ENCODE assay signal across 30 cellular contexts in genomic region chr18:55031979-55032378, GRCh38.
DNase-seq lines count a peak whose midpoint lies in the region; ATAC-seq, FAIRE-seq and TF ChIP-seq lines count a peak whose summit lies in the region.
"Had no signal": no experiment of that assay in that cellular context is flagged by ENCODE, and none has a peak within 500 bp of the region (broad histone marks: within the 10 kb centered on the region; RNA-seq: fewer than 3 reads in every experiment).

No MANE protein-coding gene starts in this region.

- no peak for TF ChIP-seq POLR2A in GM12878 (IDR thresholded peaks at IDR 0.05; ENCODE audit: low read depth, low read length)

- no peak overlapping the region for H2BK120ac ChIP-seq in mesenchymal stem cell (ENCODE audit: low read depth, low read length)

- H2AFZ ChIP-seq in GM12878 (ENCODE audit: control insufficient read depth, low read depth, low read length) (no peak overlapping the region; the same call in 1 of the 2 replicates), mesenchymal stem cell (ENCODE audit: low read depth, low read length) (no peak overlapping the region), mammary epithelial cell (ENCODE audit: low read depth, low read length) (no peak overlapping the region)

- DNase-seq in Calu3 (peak; percentile 45), GM12878 (ENCODE audit: low read depth, low spot score) (no peak), mesenchymal stem cell (peak; percentile 17), mammary epithelial cell (no peak), urothelium cell line (ENCODE audit: low spot score) (no peak)
- no peak for DNase-seq in activated naive CD4-positive, alpha-beta T cell treated with anti-CD3 and anti-CD28 coated beads for 36 hours
- DNase-seq: activated CD4-positive, alpha-beta T cell treated with anti-CD3 and anti-CD28 coated beads, Interleukin-2, amount 50 U/mL, for 48 hours; activated CD8-positive, alpha-beta memory T cell treated with anti-CD3 and anti-CD28 coated beads, Interleukin-2, amount 50 U/mL, for 48 hours; amygdala; CD4-positive, CD25-positive, alpha-beta regulatory T cell; colonic mucosa; effector memory CD8-positive, alpha-beta T cell; foreskin fibroblast; heart left ventricle; kidney glomerular epithelial cell; NCI-H1694; NCI-H524 treated with DMSO at 0.1 percent for 48 hours; nucleus accumbens; RPMI8226; stimulated activated naive CD8-positive, alpha-beta T cell treated with anti-CD3 and anti-CD28 coated beads, Interleukin-15, Interleukin-2, amounts not matched to agents 100 U/mL and 50 U/mL, for 24 hours had no signal

- TF ChIP-seq RAD21 in GM12878 (IDR thresholded peaks at IDR 0.05; ENCODE audit: insufficient read depth, low read depth, low read length): no peak

- H3K79me2 ChIP-seq in GM12878 (ENCODE audit: control insufficient read depth, insufficient read depth, low read length) (no peaks in the 10 kb centered on the region), mammary epithelial cell (ENCODE audit: insufficient read depth, low read length) (no peaks in the 10 kb centered on the region)

- RAD21 ChIA-PET in GM12878 (lab: Charles Lee; ENCODE audit: unreplicated experiment): interaction anchor here (0.7 kb wide), 1 partner anchor 61 kb away, joined by 3 read pairs; no protein-coding TSS in a partner anchor

- H2BK5ac ChIP-seq in mesenchymal stem cell (ENCODE audit: low read depth, low read length, poor library complexity, severe bottlenecking): no peak overlapping the region

- no peak overlapping the region for H2BK15ac ChIP-seq in mesenchymal stem cell (ENCODE audit: low read depth, poor library complexity, severe bottlenecking)

- peak overlapping the region; percentile 82 for H3K27ac Mint-ChIP-seq in Calu3 (ENCODE audit: unreplicated experiment)
- no peak overlapping the region for H3K27ac Mint-ChIP-seq in activated naive CD4-positive, alpha-beta T cell treated with anti-CD3 and anti-CD28 coated beads for 36 hours
- H3K27ac Mint-ChIP-seq: activated naive CD4-positive, alpha-beta T cell treated with anti-CD3 and anti-CD28 coated beads, Interleukin-2, amount 50 U/mL, for 24 hours; activated T-helper 17 cell treated with anti-CD3 and anti-CD28 coated beads, Interleukin-2, amount 50 U/mL, for 72 hours; CD4-positive, CD25-positive, alpha-beta regulatory T cell; effector memory CD8-positive, alpha-beta T cell had no signal

- no peak for TF ChIP-seq EP300 in GM12878 (IDR thresholded peaks at IDR 0.05; ENCODE audit: borderline replicate concordance in 1 of 2, control insufficient read depth in 1 of 2, low read depth in 2 of 2, low read length in 2 of 2)

- H3K4me1 Mint-ChIP-seq in Calu3 (ENCODE audit: low read depth, unreplicated experiment): peaks cover 13% of the 10 kb centered on the region
- no peaks in the 10 kb centered on the region for H3K4me1 Mint-ChIP-seq in activated naive CD4-positive, alpha-beta T cell treated with anti-CD3 and anti-CD28 coated beads for 36 hours (ENCODE audit: low read depth)
- H3K4me1 Mint-ChIP-seq: activated naive CD4-positive, alpha-beta T cell treated with anti-CD3 and anti-CD28 coated beads, Interleukin-2, amount 50 U/mL, for 24 hours; activated T-helper 17 cell treated with anti-CD3 and anti-CD28 coated beads, Interleukin-2, amount 50 U/mL, for 72 hours; CD4-positive, CD25-positive, alpha-beta regulatory T cell had no signal

- H3K27me3 ChIP-seq in GM12878 (replicated peaks in 1 of 2; ENCODE audit: control insufficient read depth in 2 of 2, insufficient read depth in 2 of 2, low read length in 1 of 2) (no peaks in the 10 kb centered on the region; a peak in 1 of 4 replicates), mesenchymal stem cell (ENCODE audit: control insufficient read depth in 1 of 2, insufficient read depth in 1 of 2, low read length in 2 of 2) (peaks cover 0 to 3% of the 10 kb centered on the region in 2 experiments), mammary epithelial cell (ENCODE audit: insufficient read depth, low read length) (peaks cover 3% of the 10 kb centered on the region)
- H3K27me3 ChIP-seq: cardiac muscle cell, colonic mucosa, heart left ventricle had no signal

- BruUV-seq in Calu3 (replicated peaks; lab: Mats Ljungman, UMichigan) (no TSS peak), GM12878 (replicated peaks; lab: Mats Ljungman, UMichigan) (no TSS peak), mammary epithelial cell (replicated peaks; lab: Mats Ljungman, UMichigan) (no TSS peak)

- no peak overlapping the region for H4K91ac ChIP-seq in mesenchymal stem cell (ENCODE audit: low read length)

- H3K36me3 Mint-ChIP-seq in Calu3 (ENCODE audit: insufficient read depth, unreplicated experiment): peaks cover 5% of the 10 kb centered on the region
- H3K36me3 Mint-ChIP-seq in activated naive CD4-positive, alpha-beta T cell treated with anti-CD3 and anti-CD28 coated beads for 36 hours (ENCODE audit: low read depth): no peaks in the 10 kb centered on the region
- H3K36me3 Mint-ChIP-seq: activated naive CD4-positive, alpha-beta T cell treated with anti-CD3 and anti-CD28 coated beads, Interleukin-2, amount 50 U/mL, for 24 hours; CD4-positive, CD25-positive, alpha-beta regulatory T cell had no signal

- H3K23ac ChIP-seq in mesenchymal stem cell (ENCODE audit: low read length in 2 of 2): no peak overlapping the region

- H3K14ac ChIP-seq in mesenchymal stem cell (ENCODE audit: low read length in 2 of 2): no peak overlapping the region

- intact Hi-C loops in Calu3 (cut with micrococcal nuclease; ENCODE audit: unreplicated experiment) (no loop called here), GM12878 (cut with micrococcal nuclease; ENCODE audit: unreplicated experiment) (no loop called here), mammary epithelial cell (cut with micrococcal nuclease) (no loop called here)
- intact Hi-C loops in activated naive CD4-positive, alpha-beta T cell treated with anti-CD3 and anti-CD28 coated beads for 36 hours (cut with micrococcal nuclease): no loop called here

- CTCF ChIA-PET in Calu3 (lab: Charles Lee) (interaction anchor here (0.6 kb wide), 1 partner anchor 69 kb away, joined by 4 read pairs; no protein-coding TSS in a partner anchor), GM12878 (lab: Yijun Ruan, JAX) (interaction anchor here (0.5 to 1.2 kb wide), 3 partner anchors 23 to 61 kb away, joined by 3 to 5 read pairs (median 4); no protein-coding TSS in a partner anchor), mammary epithelial cell (lab: Charles Lee; ENCODE audit: low non-redundant PET) (no interaction called here)
- CTCF ChIA-PET in activated naive CD4-positive, alpha-beta T cell treated with anti-CD3 and anti-CD28 coated beads for 36 hours (lab: Charles Lee): no interaction called here

- H3K36me3 ChIP-seq in GM12878 (ENCODE audit: control insufficient read depth in 2 of 2, insufficient read depth in 2 of 2, low read length in 1 of 2) (no peaks in the 10 kb centered on the region), mesenchymal stem cell (ENCODE audit: control insufficient read depth in 1 of 2, insufficient read depth in 2 of 2, low read depth in 1 of 2, low read length in 2 of 2) (no peaks in the 10 kb centered on the region), mammary epithelial cell (ENCODE audit: insufficient read depth, low read length) (no peaks in the 10 kb centered on the region)
- H3K36me3 ChIP-seq: cardiac muscle cell, colonic mucosa, heart left ventricle, SJSA1, thoracic aorta had no signal

- TF ChIP-seq CTCF in Calu3 (IDR thresholded peaks at IDR 0.05; ENCODE audit: unreplicated experiment) (no peak), GM12878 (IDR thresholded peaks at IDR 0.05 in 2 of 3, conservative IDR thresholded peaks at IDR 0.05 in 1 of 3; ENCODE audit: control insufficient read depth in 2 of 3, extremely low read depth in 1 of 3, insufficient read depth in 1 of 3, low read depth in 3 of 3, low read length in 3 of 3) (no peak), mammary epithelial cell (conservative IDR thresholded peaks at IDR 0.05 in 1 of 2, IDR thresholded peaks at IDR 0.05 in 1 of 2; ENCODE audit: extremely low read depth in 1 of 2, insufficient read depth in 1 of 2, low read depth in 1 of 2, low read length in 2 of 2) (no peak)

- no peak overlapping the region for H3K4ac ChIP-seq in mesenchymal stem cell (ENCODE audit: low read depth in 1 of 2, low read length in 2 of 2)

- H3K4me1 ChIP-seq in GM12878 (ENCODE audit: control insufficient read depth, insufficient read depth, low read length) (no peaks in the 10 kb centered on the region; the same call in 1 of the 2 replicates), mesenchymal stem cell (ENCODE audit: control insufficient read depth, insufficient read depth, low read depth, low read length) (no peaks in the 10 kb centered on the region), mammary epithelial cell (ENCODE audit: insufficient read depth, low read length) (no peaks in the 10 kb centered on the region)
- H3K4me1 ChIP-seq: colonic mucosa, heart left ventricle, SJSA1 had no signal

- H3K27ac ChIP-seq in GM12878 (ENCODE audit: control insufficient read depth, insufficient read depth) (no peak overlapping the region), mesenchymal stem cell (ENCODE audit: low read length, poor library complexity, severe bottlenecking) (no peak overlapping the region), mammary epithelial cell (ENCODE audit: insufficient read depth, low read depth, low read length) (no peak overlapping the region)
- H3K27ac ChIP-seq: cardiac muscle cell, colonic mucosa, heart left ventricle, SJSA1, thoracic aorta had no signal

- no peak overlapping the region for H2BK12ac ChIP-seq in mesenchymal stem cell (ENCODE audit: low read length in 2 of 2)

- peak; percentile 57 for ATAC-seq in HG03025 (IDR thresholded peaks at IDR 0.05; ENCODE audit: low FRiP score, unreplicated experiment)
- peak; percentile 65 for ATAC-seq in GM12878
- ATAC-seq in HG03139 (IDR thresholded peaks at IDR 0.05; ENCODE audit: unreplicated experiment): no peak
- ATAC-seq: activated T-helper 17 cell treated with anti-CD3 and anti-CD28 coated beads, Interleukin-2, amount 50 U/mL, for 72 hours; effector memory CD8-positive, alpha-beta T cell; esophagus mucosa; heart left ventricle; stimulated activated naive CD8-positive, alpha-beta T cell treated with anti-CD3 and anti-CD28 coated beads, Interleukin-15, Interleukin-2, amounts not matched to agents 100 U/mL and 50 U/mL, for 24 hours had no signal

- no peak overlapping the region for H4K8ac ChIP-seq in mesenchymal stem cell (ENCODE audit: low read length)

- H3K4me3 Mint-ChIP-seq in Calu3 (ENCODE audit: low read depth, unreplicated experiment): peak overlapping the region; percentile 38
- H3K4me3 Mint-ChIP-seq in activated naive CD4-positive, alpha-beta T cell treated with anti-CD3 and anti-CD28 coated beads for 36 hours: no peak overlapping the region
- H3K4me3 Mint-ChIP-seq: activated naive CD4-positive, alpha-beta T cell treated with anti-CD3 and anti-CD28 coated beads, Interleukin-2, amount 50 U/mL, for 24 hours; activated T-helper 17 cell treated with anti-CD3 and anti-CD28 coated beads, Interleukin-2, amount 50 U/mL, for 72 hours; CD4-positive, CD25-positive, alpha-beta regulatory T cell; effector memory CD8-positive, alpha-beta T cell had no signal

- H3K4me3 ChIP-seq in GM12878: no peak overlapping the region
- no peak overlapping the region for H3K4me3 ChIP-seq in mesenchymal stem cell (ENCODE audit: insufficient read depth in 1 of 2, low read depth in 1 of 2, low read length in 2 of 2)
- no peak overlapping the region for H3K4me3 ChIP-seq in mammary epithelial cell (replicated peaks in 1 of 3; ENCODE audit: insufficient read depth in 1 of 3, low read depth in 2 of 3, low read length in 3 of 3)
- H3K4me3 ChIP-seq: cardiac muscle cell, colonic mucosa, heart left ventricle, SJSA1, thoracic aorta had no signal

- in situ Hi-C loops in GM12878 (cut with MboI) (no loop called here), mammary epithelial cell (cut with MboI; ENCODE audit: low sequenced_read_pairs in 2 of 2) (no loop called here)

- H3K9ac ChIP-seq in GM12878 (ENCODE audit: control insufficient read depth, insufficient read depth, low read length) (no peak overlapping the region), mesenchymal stem cell (ENCODE audit: low read length) (no peak overlapping the region), mammary epithelial cell (ENCODE audit: insufficient read depth, low read length) (no peak overlapping the region)

- no peak overlapping the region for H3K4me2 ChIP-seq in GM12878 (ENCODE audit: control insufficient read depth, insufficient read depth)
- H3K4me2 ChIP-seq in mesenchymal stem cell (ENCODE audit: low read length, poor library complexity, severe bottlenecking): no peak overlapping the region
- no peak overlapping the region for H3K4me2 ChIP-seq in mammary epithelial cell (ENCODE audit: insufficient read depth, low read depth, low read length)

- POLR2A ChIA-PET in GM12878 (lab: Charles Lee): no interaction called here

- no peaks in the 10 kb centered on the region for H3K9me3 ChIP-seq in GM12878 (replicated peaks; ENCODE audit: control insufficient read depth, insufficient read depth, low read length)
- no peaks in the 10 kb centered on the region for H3K9me3 ChIP-seq in mesenchymal stem cell (ENCODE audit: control insufficient read depth, low read length)
- H3K9me3 ChIP-seq in mammary epithelial cell (replicated peaks; ENCODE audit: insufficient read depth, low read length): no peaks in the 10 kb centered on the region
- H3K9me3 ChIP-seq: colonic mucosa, heart left ventricle, SJSA1, thoracic aorta had no signal

- H3K18ac ChIP-seq in mesenchymal stem cell (ENCODE audit: low read depth in 1 of 2, low read length in 2 of 2): no peak overlapping the region

- no peaks in the 10 kb centered on the region for H3K27me3 Mint-ChIP-seq in Calu3 (ENCODE audit: unreplicated experiment)
- H3K27me3 Mint-ChIP-seq in activated naive CD4-positive, alpha-beta T cell treated with anti-CD3 and anti-CD28 coated beads for 36 hours (ENCODE audit: low read depth): peaks cover 7% of the 10 kb centered on the region
- H3K27me3 Mint-ChIP-seq: CD4-positive, CD25-positive, alpha-beta regulatory T cell had no signal

- SMC1A ChIA-PET in GM12878 (lab: Charles Lee; ENCODE audit: uncharacterized antibody, unreplicated experiment): interaction anchor here (0.9 to 4.2 kb wide), 5 partner anchors 8 to 48 kb away, joined by 3 to 22 read pairs (median 4); no protein-coding TSS in a partner anchor

- no peaks in the 10 kb centered on the region for H3K79me1 ChIP-seq in mesenchymal stem cell (replicated peaks; ENCODE audit: low read length, poor library complexity, severe bottlenecking)

- WGBS in GM12878 (ENCODE audit: insufficient coverage, insufficient replicate concordance, low lambda C conversion rate, missing lambda C conversion rate): 6% methylated on average over 5 of the region's 5 CpGs
- 72% methylated on average over 5 of the region's 5 CpGs for WGBS in mesenchymal stem cell
- WGBS in mammary epithelial cell (ENCODE audit: low coverage, missing lambda C conversion rate): 37% methylated on average over 5 of the region's 5 CpGs

- FAIRE-seq in GM12878 (lab: Jason Lieb, UNC): no peak
- no peak for FAIRE-seq in urothelium cell line (lab: Jason Lieb, UNC)
- FAIRE-seq: GM12892, H54 had no signal

- no peak overlapping the region for H2AK5ac ChIP-seq in mesenchymal stem cell (ENCODE audit: low read length, severe bottlenecking)

- H4K20me1 ChIP-seq in GM12878 (ENCODE audit: control insufficient read depth, insufficient read depth): no peaks in the 10 kb centered on the region
- no peaks in the 10 kb centered on the region for H4K20me1 ChIP-seq in mammary epithelial cell (ENCODE audit: insufficient read depth, low read length)

- dilution Hi-C loops in mammary epithelial cell (cut with HindIII; ENCODE audit: low sequenced_read_pairs): no loop called here

- no peaks in the 10 kb centered on the region for H3K9me3 Mint-ChIP-seq in Calu3 (ENCODE audit: low read depth, unreplicated experiment)
- H3K9me3 Mint-ChIP-seq in activated naive CD4-positive, alpha-beta T cell treated with anti-CD3 and anti-CD28 coated beads for 36 hours: no peaks in the 10 kb centered on the region
- H3K9me3 Mint-ChIP-seq: activated T-helper 17 cell treated with anti-CD3 and anti-CD28 coated beads, Interleukin-2, amount 50 U/mL, for 72 hours had no signal

Comparison
In these comparisons a context has a peak if more than half of its experiments do, and no peak if none do; other contexts are left out.
1. DNase-seq: peak in Calu3 (single experiment) and mesenchymal stem cell (single experiment); none in GM12878 (single experiment), mammary epithelial cell (single experiment), urothelium cell line (single experiment) and activated naive CD4-positive, alpha-beta T cell treated with anti-CD3 and anti-CD28 coated beads for 36 hours (single experiment).
2. CTCF ChIA-PET loops: an anchor here in Calu3 (0.6 kb wide) and GM12878 (0.5 to 1.2 kb wide); none called in mammary epithelial cell and activated naive CD4-positive, alpha-beta T cell treated with anti-CD3 and anti-CD28 coated beads for 36 hours.